In genomic region chr1:174676856-174677255, GRCh38 we compare ENCODE assay signal across 26 cellular contexts.
"Had no signal": no experiment of that assay in that cellular context is flagged by ENCODE, and none has a peak within 500 bp of the region (broad histone marks: within the 10 kb centered on the region; RNA-seq: fewer than 3 reads in every experiment).

No MANE protein-coding gene starts in this region.

- ATAC-seq: activated CD4-positive, alpha-beta T cell treated with anti-CD3 and anti-CD28 coated beads for 36 hours; activated CD8-positive, alpha-beta memory T cell treated with anti-CD3 and anti-CD28 coated beads, Interleukin-2, amount 10 ng/mL, durations not matched to agents 7 days and 5 days; activated CD8-positive, alpha-beta T cell treated with anti-CD3 and anti-CD28 coated beads, Interleukin-2, amount 10 ng/mL, durations not matched to agents 7 days and 5 days; activated naive CD4-positive, alpha-beta T cell treated with anti-CD3 and anti-CD28 coated beads, Interleukin-2, amount 50 U/mL, for 72 hours; effector memory CD8-positive, alpha-beta T cell; foreskin keratinocyte; gastrocnemius medialis; heart left ventricle had no signal

- DNase-seq: activated CD4-positive, alpha-beta memory T cell treated with anti-CD3 and anti-CD28 coated beads for 36 hours; activated CD4-positive, alpha-beta T cell treated with anti-CD3 and anti-CD28 coated beads for 36 hours; activated CD4-positive, alpha-beta T cell treated with anti-CD3 and anti-CD28 coated beads, Interleukin-2, amount 10 ng/mL, durations not matched to agents 24 days and 14 days; activated CD4-positive, CD25-positive, alpha-beta regulatory T cell; activated CD4-positive, CD25-positive, alpha-beta regulatory T cell treated with anti-CD3 and anti-CD28 coated beads, Interleukin-2, amount 50 U/mL, for 72 hours; activated CD8-positive, alpha-beta memory T cell treated with anti-CD3 and anti-CD28 coated beads, Interleukin-2, amount 10 ng/mL, durations not matched to agents 7 days and 5 days; activated CD8-positive, alpha-beta memory T cell treated with anti-CD3 and anti-CD28 coated beads, Interleukin-2, amount 50 U/mL, for 4 hours; activated CD8-positive, alpha-beta T cell treated with anti-CD3 and anti-CD28 coated beads, Interleukin-2, amount 10 ng/mL, durations not matched to agents 7 days and 5 days; activated gamma-delta T cell; activated naive CD4-positive, alpha-beta T cell; activated naive CD4-positive, alpha-beta T cell treated with anti-CD3 and anti-CD28 coated beads, Interleukin-2, amount 10 ng/mL, durations not matched to agents 7 days and 5 days; activated naive CD8-positive, alpha-beta T cell treated with anti-CD3 and anti-CD28 coated beads, Interleukin-2, amount 10 ng/mL, durations not matched to agents 7 days and 5 days; activated T-cell treated with anti-CD3 and anti-CD28 coated beads, Interleukin-2, amount 50 U/mL, for 1 hour; activated T-cell treated with anti-CD3 and anti-CD28 coated beads, Interleukin-2, amount 50 U/mL, for 48 hours; central memory CD4-positive, alpha-beta T cell; cortex of kidney; dermis blood vessel endothelial cell; effector CD4-positive, alpha-beta T cell; effector memory CD8-positive, alpha-beta T cell; erythroblast; foreskin keratinocyte; gastrocnemius medialis; glutamatergic neuron; heart left ventricle; T-helper 2 cell had no signal
